ENCODE assay signal across 23 cellular contexts in the genomic region with DNA sequence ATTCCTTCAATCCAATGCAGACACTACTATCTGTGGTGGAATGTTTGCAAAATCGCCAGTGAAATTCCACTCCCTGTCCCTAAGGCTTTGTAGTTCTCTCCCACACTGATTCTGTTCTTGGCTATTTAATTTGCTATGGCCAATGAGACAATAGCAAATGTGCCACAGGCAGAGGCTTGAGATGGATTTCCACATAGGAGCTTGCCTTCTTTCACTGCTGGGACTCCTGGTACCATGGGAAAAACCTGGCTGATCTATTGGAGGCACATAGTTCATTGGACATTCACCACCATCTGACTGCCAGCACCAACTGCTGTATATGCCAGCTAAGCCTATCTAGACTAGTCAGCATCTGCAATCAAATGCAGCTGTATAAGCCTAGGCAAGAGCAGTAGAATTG.
A peak's percentile ranks its signal among the peaks of the same experiment; 100 is the strongest.
DNase-seq lines count a peak whose midpoint lies in the region; ATAC-seq and TF ChIP-seq lines count a peak whose summit lies in the region.
"Had no signal": no experiment of that assay in that cellular context is flagged by ENCODE, and none has a peak within 500 bp of the region (broad histone marks: within the 10 kb centered on the region; RNA-seq: fewer than 3 reads in every experiment).

No MANE protein-coding gene starts in this region.

- no peak overlapping the region for H2BK15ac ChIP-seq in H9 (ENCODE audit: low read depth, low read length)

- no peak overlapping the region for H4K8ac ChIP-seq in H9 (replicated peaks; ENCODE audit: insufficient read length, low read depth, low read length)

- H3K9me3 Mint-ChIP-seq in H9, result no peaks in the 10 kb centered on the region
- H3K9me3 Mint-ChIP-seq: activated naive CD8-positive, alpha-beta T cell treated with anti-CD3 and anti-CD28 coated beads, Interleukin-2, amount 10 ng/mL, durations not matched to agents 7 days and 5 days; activated T-helper 2 cell treated with anti-CD3 and anti-CD28 coated beads, Interferon-gamma antibody, Interleukin-2, Interleukin-4, amounts not matched to agents 10 μg/mL and 5 μg/mL and 100 μg/mL, durations not matched to agents 14 hours and 24 hours and 36 hours; nephron progenitor cell had no signal

- H4K5ac ChIP-seq in H9 (ENCODE audit: insufficient read length, low read depth, low read length), result no peak overlapping the region

- H2BK5ac ChIP-seq in H9 (ENCODE audit: insufficient read length, low read length), result no peak overlapping the region

- TF ChIP-seq CTCF in RWPE2 (IDR thresholded peaks at IDR 0.05; ENCODE audit: poor library complexity, severe bottlenecking) (no peak), fibroblast of mammary gland (conservative IDR thresholded peaks at IDR 0.05; ENCODE audit: control insufficient read depth, insufficient read depth, low read depth, low read length) (no peak), H9 (conservative IDR thresholded peaks at IDR 0.05) (no peak)

- no peak overlapping the region for H3K4me2 ChIP-seq in H9 (ENCODE audit: insufficient read depth, insufficient read length, low read length)

- no peak overlapping the region for H4K91ac ChIP-seq in H9 (ENCODE audit: insufficient read length, low read depth, low read length)

- DNase-seq in EH (ENCODE audit: low read depth) (peak; percentile 21), RWPE2 (ENCODE audit: low spot score) (no peak), fibroblast of mammary gland (ENCODE audit: low read depth) (peak; percentile 74), sciatic nerve (ENCODE audit: low spot score) (no peak), NCI-H510A (lab: John Stamatoyannopoulos, UW) (no peak), hepatic stellate cell (ENCODE audit: low spot score) (no peak), H9 (no peak)
- DNase-seq: activated CD4-positive, alpha-beta T cell treated with anti-CD3 and anti-CD28 coated beads for 4 hours; activated CD8-positive, alpha-beta memory T cell treated with anti-CD3 and anti-CD28 coated beads, Interleukin-2, amount 10 ng/mL, durations not matched to agents 7 days and 5 days; activated naive CD8-positive, alpha-beta T cell treated with anti-CD3 and anti-CD28 coated beads, Interleukin-2, amount 10 ng/mL, durations not matched to agents 7 days and 5 days; CD8-positive, alpha-beta memory T cell; DMS79; NCI-H187; NCI-H345; nephron progenitor cell; NK-92 treated with Interleukin-12 subunit alpha and Interleukin-12 subunit beta, amount 100 ng/mL, for 24 hours; stimulated activated CD8-positive, alpha-beta memory T cell treated with anti-CD3 and anti-CD28 coated beads, Interleukin-4, amount 100 ng/mL, for 48 hours; SW 1271 had no signal

- H3K4me3 ChIP-seq in RWPE2 (ENCODE audit: severe bottlenecking), result no peak overlapping the region
- no peak overlapping the region for H3K4me3 ChIP-seq in fibroblast of mammary gland (ENCODE audit: control insufficient read depth, low read depth, low read length)

- no peak overlapping the region for H3K27ac Mint-ChIP-seq in H9
- H3K27ac Mint-ChIP-seq: activated CD8-positive, alpha-beta memory T cell treated with anti-CD3 and anti-CD28 coated beads, Interleukin-2, amount 10 ng/mL, durations not matched to agents 7 days and 5 days; activated naive CD8-positive, alpha-beta T cell treated with anti-CD3 and anti-CD28 coated beads, Interleukin-2, amount 10 ng/mL, durations not matched to agents 7 days and 5 days; activated T-helper 2 cell treated with anti-CD3 and anti-CD28 coated beads, Interferon-gamma antibody, Interleukin-2, Interleukin-4, amounts not matched to agents 10 μg/mL and 5 μg/mL and 100 μg/mL, durations not matched to agents 14 hours and 24 hours and 36 hours; CD8-positive, alpha-beta memory T cell; nephron progenitor cell; progenitor cell of endocrine pancreas had no signal

- H3K27me3 ChIP-seq in RWPE2 (ENCODE audit: insufficient read depth, poor library complexity, severe bottlenecking) (no peaks in the 10 kb centered on the region), H9 (ENCODE audit: insufficient read depth, low read length) (no peaks in the 10 kb centered on the region)
- H3K27me3 ChIP-seq: foreskin keratinocyte had no signal

- no peak overlapping the region for H2BK20ac ChIP-seq in H9 (ENCODE audit: low read depth, low read length, poor library complexity, severe bottlenecking)

- no peak overlapping the region for H2AK5ac ChIP-seq in H9 (ENCODE audit: insufficient read length, low read length)

- H3K18ac ChIP-seq in H9 (ENCODE audit: insufficient read length, low read depth, low read length), result no peak overlapping the region

- no peak overlapping the region for H3K14ac ChIP-seq in H9 (ENCODE audit: insufficient read depth, low read length)

- no peaks in the 10 kb centered on the region for H4K20me1 ChIP-seq in H9 (ENCODE audit: control insufficient read depth, insufficient read depth, insufficient read length)

- H3K27ac ChIP-seq in RWPE2 (ENCODE audit: poor library complexity, severe bottlenecking) (peak overlapping the region; percentile 72), H9 (ENCODE audit: insufficient read length, low read depth, low read length) (no peak overlapping the region)
- H3K27ac ChIP-seq: HL-60 had no signal

- H3K4me1 ChIP-seq in RWPE2 (ENCODE audit: insufficient read depth, poor library complexity, severe bottlenecking), result peaks cover 12% of the 10 kb centered on the region
- no peaks in the 10 kb centered on the region for H3K4me1 ChIP-seq in H9 (ENCODE audit: insufficient read depth, low read length)

- H3K9ac ChIP-seq in H9 (ENCODE audit: extremely low read depth, insufficient read length, low read length), result no peak overlapping the region

- no peak overlapping the region for H3T11ph ChIP-seq in H9 (ENCODE audit: low read length)

- no peaks in the 10 kb centered on the region for H3K79me2 ChIP-seq in H9 (ENCODE audit: insufficient read depth, low read length)

- no peaks in the 10 kb centered on the region for H3K4me1 Mint-ChIP-seq in H9
- H3K4me1 Mint-ChIP-seq: CD8-positive, alpha-beta memory T cell; nephron progenitor cell had no signal

- ATAC-seq in RWPE2 (ENCODE audit: low read depth) (no peak), sciatic nerve (peak; percentile 88), GM18873 (IDR thresholded peaks at IDR 0.05; ENCODE audit: low FRiP score, unreplicated experiment) (no peak)
- ATAC-seq: activated CD8-positive, alpha-beta memory T cell treated with anti-CD3 and anti-CD28 coated beads, Interleukin-2, amount 10 ng/mL, durations not matched to agents 7 days and 5 days had no signal

- no peaks in the 10 kb centered on the region for H3K36me3 Mint-ChIP-seq in H9 (ENCODE audit: insufficient read depth in 1 of 3, low read depth in 3 of 3)
- H3K36me3 Mint-ChIP-seq: activated CD8-positive, alpha-beta memory T cell treated with anti-CD3 and anti-CD28 coated beads, Interleukin-2, amount 10 ng/mL, durations not matched to agents 7 days and 5 days; CD8-positive, alpha-beta memory T cell had no signal

- no peak overlapping the region for H3K4ac ChIP-seq in H9 (ENCODE audit: low read depth, low read length)

- H2BK12ac ChIP-seq in H9 (ENCODE audit: insufficient read length, low read depth, low read length), result no peak overlapping the region

- H3K23ac ChIP-seq in H9 (ENCODE audit: insufficient read length, low read depth, low read length), result no peak overlapping the region

- H3K36me3 ChIP-seq in RWPE2 (ENCODE audit: low read depth), result no peaks in the 10 kb centered on the region

- no peak overlapping the region for H2BK120ac ChIP-seq in H9 (ENCODE audit: low read depth, low read length, poor library complexity, severe bottlenecking)

- H3K4me3 Mint-ChIP-seq in H9, result no peak overlapping the region
- H3K4me3 Mint-ChIP-seq: activated CD8-positive, alpha-beta memory T cell treated with anti-CD3 and anti-CD28 coated beads, Interleukin-2, amount 10 ng/mL, durations not matched to agents 7 days and 5 days; activated naive CD8-positive, alpha-beta T cell treated with anti-CD3 and anti-CD28 coated beads, Interleukin-2, amount 10 ng/mL, durations not matched to agents 7 days and 5 days; CD8-positive, alpha-beta memory T cell; nephron progenitor cell had no signal

- H3K9me3 ChIP-seq in RWPE2 (ENCODE audit: severe bottlenecking), result no peaks in the 10 kb centered on the region
- no peaks in the 10 kb centered on the region for H3K9me3 ChIP-seq in H9 (ENCODE audit: control insufficient read depth, low read depth, low read length)

- no CpG with 5 or more reads among the region's 1 CpG for WGBS in H9 (ENCODE audit: extremely low coverage, insufficient read length, low lambda C conversion rate)

- no peak overlapping the region for H2AFZ ChIP-seq in H9 (ENCODE audit: low read length)

- H3K27me3 Mint-ChIP-seq in H9 (ENCODE audit: low read depth), result peaks cover 3% of the 10 kb centered on the region; the same call in 1 of the 2 replicates
- H3K27me3 Mint-ChIP-seq: CD8-positive, alpha-beta memory T cell; progenitor cell of endocrine pancreas had no signal

- H3K23me2 ChIP-seq in H9 (ENCODE audit: insufficient read length, low read depth, low read length, poor library complexity, severe bottlenecking), result no peaks in the 10 kb centered on the region

- intact Hi-C loops in sciatic nerve (cut with DNase I), result no loop called here

- no peak overlapping the region for H3K56ac ChIP-seq in H9 (ENCODE audit: insufficient read length, low read depth, low read length)

- no peaks in the 10 kb centered on the region for H3K79me1 ChIP-seq in H9 (ENCODE audit: insufficient read depth, low read depth, low read length, poor library complexity, severe bottlenecking)

Comparison
In these comparisons a context has a peak if more than half of its experiments do, and no peak if none do; other contexts are left out.
1. DNase-seq: peak in EH (single experiment) and fibroblast of mammary gland (single experiment); none in RWPE2 (single experiment), sciatic nerve (single experiment), NCI-H510A (single experiment), hepatic stellate cell (single experiment) and H9 (single experiment).